Comparison of ENCODE assay signal across 8 cellular contexts in the genomic region with DNA sequence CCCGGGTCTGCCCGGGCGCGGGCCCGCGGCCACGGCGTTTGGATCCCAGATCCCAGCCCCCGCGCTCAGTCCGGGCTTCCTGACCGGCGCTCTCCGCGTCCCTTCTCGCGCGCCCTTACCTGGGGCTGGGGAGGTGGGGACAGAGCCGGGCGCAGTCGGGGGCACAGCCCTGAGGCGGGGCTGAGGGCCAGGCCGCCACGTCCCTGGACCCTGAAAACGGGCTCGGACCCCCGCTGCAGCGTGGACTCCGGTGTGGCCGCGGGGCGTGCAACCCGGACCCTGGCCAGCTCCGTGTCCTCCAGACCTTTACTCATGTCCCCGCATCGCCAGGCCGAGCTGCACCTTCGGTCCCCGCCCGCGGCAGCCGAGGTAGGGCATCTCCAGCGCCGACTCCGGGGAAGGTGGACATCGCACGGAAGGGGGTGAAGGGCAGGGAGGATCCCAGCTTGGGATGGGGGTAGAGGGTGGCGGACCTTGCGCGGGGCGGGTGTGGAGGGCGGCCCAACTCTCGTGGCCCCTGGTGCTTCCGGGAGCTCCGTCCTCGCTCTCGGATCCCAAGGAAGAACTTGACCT. TPM values are rescaled to one million over a fixed set of nuclear protein-coding genes. Genes with fewer than 3 reads are reported as not detected.
A peak's percentile ranks its signal among the peaks of the same experiment; 100 is the strongest.
DNase-seq lines count a peak whose midpoint lies in the region; TF ChIP-seq lines count a peak whose summit lies in the region.

No MANE protein-coding gene starts in this region.

- H3K36me3 ChIP-seq in brain microvascular endothelial cell (replicated peaks) = peaks cover 13% of the 10 kb centered on the region
- H3K36me3 ChIP-seq in liver (ENCODE audit: control insufficient read depth in 4 of 4, insufficient read depth in 3 of 4, low read depth in 1 of 4, low read length in 3 of 4) = no peaks in the 10 kb centered on the region
- H3K36me3 ChIP-seq in tibial nerve = peaks cover 0 to 23% (median 0%) of the 10 kb centered on the region in 3 donors

- no peak for TF ChIP-seq EP300 in tibial nerve (IDR thresholded peaks at IDR 0.05)

- CTCF ChIA-PET in activated CD4-positive, alpha-beta T cell treated with anti-CD3 and anti-CD28 coated beads, Interleukin-2, amount 10 ng/mL, durations not matched to agents 7 days and 5 days (lab: Charles Lee) = interaction anchor here (0.6 to 1.5 kb wide), 3 partner anchors 9 to 40 kb away, joined by 3 to 4 read pairs (median 3); a partner anchor contains a TSS

- no peak for TF ChIP-seq RAD21 in liver (IDR thresholded peaks at IDR 0.05)

- peak overlapping the region; percentile 34 for H3K4me3 Mint-ChIP-seq in activated CD4-positive, alpha-beta T cell treated with anti-CD3 and anti-CD28 coated beads, Interleukin-2, amount 10 ng/mL, durations not matched to agents 7 days and 5 days

- no peaks in the 10 kb centered on the region for H3K9me3 ChIP-seq in liver (ENCODE audit: control insufficient read depth in 4 of 4, low read length in 3 of 4)
- H3K9me3 ChIP-seq in tibial nerve = no peaks in the 10 kb centered on the region

- peak; percentile 7 for TF ChIP-seq CTCF in brain microvascular endothelial cell (IDR thresholded peaks at IDR 0.05; ENCODE audit: low read depth, low read length, missing control alignments)
- no peak for TF ChIP-seq CTCF in liver (IDR thresholded peaks at IDR 0.05; ENCODE audit: low read depth, low read length, missing input control)
- no peak for TF ChIP-seq CTCF in tibial nerve (IDR thresholded peaks at IDR 0.05)

- WGBS in liver = 1% methylated on average over 57 of the region's 57 CpGs
- 1 to 2% methylated on average over 24 to 50 of the region's 57 CpGs for WGBS in tibial nerve, 2 donors

- peaks cover 31% of the 10 kb centered on the region for H3K27me3 Mint-ChIP-seq in activated CD4-positive, alpha-beta T cell treated with anti-CD3 and anti-CD28 coated beads, Interleukin-2, amount 10 ng/mL, durations not matched to agents 7 days and 5 days

- H3K4me1 ChIP-seq in liver (ENCODE audit: control insufficient read depth in 4 of 4, insufficient read depth in 4 of 4, low read length in 3 of 4) (peaks cover 11 to 47% (median 31%) of the 10 kb centered on the region in 4 donors), tibial nerve (peaks cover 0 to 33% (median 17%) of the 10 kb centered on the region in 4 donors)

- H3K27me3 ChIP-seq in brain microvascular endothelial cell (replicated peaks) = no peaks in the 10 kb centered on the region
- no peaks in the 10 kb centered on the region for H3K27me3 ChIP-seq in liver (ENCODE audit: control insufficient read depth in 4 of 4, insufficient read depth in 4 of 4, low read length in 3 of 4)
- H3K27me3 ChIP-seq in tibial nerve = no peaks in the 10 kb centered on the region

- no peak overlapping the region for H3K9ac ChIP-seq in liver (ENCODE audit: low read depth in 1 of 2, low read length in 2 of 2)

- peaks cover 10% of the 10 kb centered on the region for H3K4me1 Mint-ChIP-seq in activated CD4-positive, alpha-beta T cell treated with anti-CD3 and anti-CD28 coated beads, Interleukin-2, amount 10 ng/mL, durations not matched to agents 7 days and 5 days

- no peak overlapping the region for H3K27ac Mint-ChIP-seq in activated CD4-positive, alpha-beta T cell treated with anti-CD3 and anti-CD28 coated beads, Interleukin-2, amount 10 ng/mL, durations not matched to agents 7 days and 5 days

- DNase-seq in activated CD4-positive, alpha-beta T cell treated with anti-CD3 and anti-CD28 coated beads, Interleukin-2, amount 10 ng/mL, durations not matched to agents 7 days and 5 days = no peak
- DNase-seq in activated CD4-positive, alpha-beta T cell treated with anti-CD3 and anti-CD28 coated beads, Interleukin-2, amount 50 U/mL, for 4 hours = no peak
- DNase-seq in brain microvascular endothelial cell (no peak), tibial nerve (ENCODE audit: low spot score in 2 of 2) (no peak), DMS114 treated with DMSO at 0.1 percent for 48 hours (lab: John Stamatoyannopoulos, UW; ENCODE audit: unreplicated experiment) (no peak), SK-N-DZ (ENCODE audit: low spot score) (no peak), LoVo (ENCODE audit: low spot score) (no peak)

- in situ Hi-C loops in brain microvascular endothelial cell (cut with HindIII; ENCODE audit: low pct_ligation_motif_present, low sequenced_read_pairs) = no loop called here

- no peaks in the 10 kb centered on the region for H3K9me3 Mint-ChIP-seq in activated CD4-positive, alpha-beta T cell treated with anti-CD3 and anti-CD28 coated beads, Interleukin-2, amount 10 ng/mL, durations not matched to agents 7 days and 5 days

- H3K4me3 ChIP-seq in brain microvascular endothelial cell (ENCODE audit: low read depth, low read length) (peak overlapping the region; percentile 68), liver (ENCODE audit: low read depth in 1 of 3, low read length in 3 of 3) (peak overlapping the region; percentile 40 to 61 (median 41)), tibial nerve (peak overlapping the region; percentile 39 to 72 (median 64))

- no peak overlapping the region for H3K27ac ChIP-seq in brain microvascular endothelial cell
- no peak overlapping the region for H3K27ac ChIP-seq in liver (ENCODE audit: low read depth in 1 of 2, low read length in 2 of 2)
- H3K27ac ChIP-seq in tibial nerve = peak overlapping the region in 2 of 4 donors; percentile 60 to 88

- POLR2A ChIA-PET in activated CD4-positive, alpha-beta T cell treated with anti-CD3 and anti-CD28 coated beads, Interleukin-2, amount 10 ng/mL, durations not matched to agents 7 days and 5 days (lab: Charles Lee) = interaction anchor here (0.6 kb wide), 1 partner anchor 83 kb away, joined by 5 read pairs; no protein-coding TSS in a partner anchor

- H3K36me3 Mint-ChIP-seq in activated CD4-positive, alpha-beta T cell treated with anti-CD3 and anti-CD28 coated beads, Interleukin-2, amount 10 ng/mL, durations not matched to agents 7 days and 5 days (ENCODE audit: low read depth) = peaks cover 17% of the 10 kb centered on the region

- TF ChIP-seq POLR2A in tibial nerve (IDR thresholded peaks at IDR 0.05) = no peak

TF ChIP-seq in liver, 16 proteins besides CTCF, POLR2A, EP300 and RAD21 (continues in another document):
- TF ChIP-seq HNF4G (IDR thresholded peaks at IDR 0.05) (no peak), FOXA2 (IDR thresholded peaks at IDR 0.05) (no peak), RXRA (IDR thresholded peaks at IDR 0.05) (no peak), HNF4A (conservative IDR thresholded peaks at IDR 0.05) (no peak)
- TF ChIP-seq, protein P1, sequence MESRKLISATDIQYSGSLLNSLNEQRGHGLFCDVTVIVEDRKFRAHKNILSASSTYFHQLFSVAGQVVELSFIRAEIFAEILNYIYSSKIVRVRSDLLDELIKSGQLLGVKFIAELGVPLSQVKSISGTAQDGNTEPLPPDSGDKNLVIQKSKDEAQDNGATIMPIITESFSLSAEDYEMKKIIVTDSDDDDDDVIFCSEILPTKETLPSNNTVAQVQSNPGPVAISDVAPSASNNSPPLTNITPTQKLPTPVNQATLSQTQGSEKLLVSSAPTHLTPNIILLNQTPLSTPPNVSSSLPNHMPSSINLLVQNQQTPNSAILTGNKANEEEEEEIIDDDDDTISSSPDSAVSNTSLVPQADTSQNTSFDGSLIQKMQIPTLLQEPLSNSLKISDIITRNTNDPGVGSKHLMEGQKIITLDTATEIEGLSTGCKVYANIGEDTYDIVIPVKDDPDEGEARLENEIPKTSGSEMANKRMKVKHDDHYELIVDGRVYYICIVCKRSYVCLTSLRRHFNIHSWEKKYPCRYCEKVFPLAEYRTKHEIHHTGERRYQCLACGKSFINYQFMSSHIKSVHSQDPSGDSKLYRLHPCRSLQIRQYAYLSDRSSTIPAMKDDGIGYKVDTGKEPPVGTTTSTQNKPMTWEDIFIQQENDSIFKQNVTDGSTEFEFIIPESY (IDR thresholded peaks at IDR 0.05) = no peak

RNA-seq across cellular contexts. Expression of a gene that starts 9.9 kb away (rescaled TPM):
- under 1 TPM in 1 of 2 experiments, not detected in 1; 0.25 TPM for total RNA-seq in activated CD4-positive, alpha-beta T cell treated with anti-CD3 and anti-CD28 coated beads, Interleukin-2, amount 10 ng/mL, durations not matched to agents 7 days and 5 days
- total RNA-seq in liver (under 1 TPM; 0.51 to 0.75 TPM), tibial nerve (1 to 10 TPM in 3 of 4 donors, under 1 TPM in 1; 0.59 to 3.1 (median 1.8) TPM)
- 1 to 10 TPM in 1 of 2 donors, under 1 TPM in 1; 0.38 to 1.1 TPM for polyA plus RNA-seq in liver
- polyA plus RNA-seq in SK-N-DZ (2014; cell fraction: cytosol; rRNA removed) = 3.3 and 5.0 TPM in 2 replicates
- 18.1 and 21.1 TPM in 2 replicates for polyA plus RNA-seq in SK-N-DZ (2014; cell fraction: nucleus; rRNA removed)

RNA-seq across cellular contexts. Expression of a gene that starts 24.9 kb away (rescaled TPM):
- 10 to 100 TPM; 62.0 to 66.4 TPM for total RNA-seq in activated CD4-positive, alpha-beta T cell treated with anti-CD3 and anti-CD28 coated beads, Interleukin-2, amount 10 ng/mL, durations not matched to agents 7 days and 5 days
- total RNA-seq in liver = 10 to 100 TPM; 11.1 to 32.5 TPM
- 10 to 100 TPM in 1 of 2 donors, 1 to 10 TPM in 1; 7.9 to 15.3 TPM for polyA plus RNA-seq in liver
- 100 to 1,000 TPM in 1 of 4 donors, 10 to 100 TPM in 3; 59.8 to 127 (median 66.5) TPM for total RNA-seq in tibial nerve
- 27.2 and 32.2 TPM in 2 replicates for polyA plus RNA-seq in SK-N-DZ (2014; cell fraction: cytosol; rRNA removed)
- polyA plus RNA-seq in SK-N-DZ (2014; cell fraction: nucleus; rRNA removed) = 300 and 350 TPM in 2 replicates

RNA-seq across cellular contexts. Expression of a gene that starts 40.0 kb away (rescaled TPM):
- total RNA-seq in activated CD4-positive, alpha-beta T cell treated with anti-CD3 and anti-CD28 coated beads, Interleukin-2, amount 10 ng/mL, durations not matched to agents 7 days and 5 days = 10 to 100 TPM; 82.2 to 87.2 TPM
- total RNA-seq in liver (10 to 100 TPM; 30.0 to 45.5 TPM), tibial nerve (10 to 100 TPM; 44.7 to 59.0 (median 51.5) TPM)
- polyA plus RNA-seq in liver = 10 to 100 TPM; 12.0 to 15.2 TPM
- 72.7 and 81.3 TPM in 2 replicates for polyA plus RNA-seq in SK-N-DZ (2014; cell fraction: cytosol; rRNA removed)
- polyA plus RNA-seq in SK-N-DZ (2014; cell fraction: nucleus; rRNA removed) = 33.4 and 40.2 TPM in 2 replicates

RNA-seq across cellular contexts. Expression of a gene that starts 44.7 kb away (rescaled TPM):
- total RNA-seq in activated CD4-positive, alpha-beta T cell treated with anti-CD3 and anti-CD28 coated beads, Interleukin-2, amount 10 ng/mL, durations not matched to agents 7 days and 5 days = 10 to 100 TPM; 29.1 to 29.8 TPM
- total RNA-seq in liver (10 to 100 TPM; 10.4 to 18.3 TPM), tibial nerve (10 to 100 TPM; 46.9 to 71.8 (median 49.3) TPM)
- 10 to 100 TPM; 20.6 to 21.9 TPM for polyA plus RNA-seq in liver
- 45.0 and 48.4 TPM in 2 replicates for polyA plus RNA-seq in SK-N-DZ (2014; cell fraction: cytosol; rRNA removed)
- polyA plus RNA-seq in SK-N-DZ (2014; cell fraction: nucleus; rRNA removed) = 81.3 and 92.9 TPM in 2 replicates

RNA-seq across cellular contexts. Expression of a gene that starts 57.8 kb away (rescaled TPM):
- under 1 TPM; 0.27 TPM for total RNA-seq in activated CD4-positive, alpha-beta T cell treated with anti-CD3 and anti-CD28 coated beads, Interleukin-2, amount 10 ng/mL, durations not matched to agents 7 days and 5 days
- total RNA-seq in liver (under 1 TPM; 0.05 to 0.59 TPM), tibial nerve (1 to 10 TPM in 1 of 4 donors, under 1 TPM in 3; 0.63 to 3.3 (median 0.78) TPM)
- polyA plus RNA-seq in liver = under 1 TPM; 0.18 to 0.48 TPM
- 0.71 and 0.73 TPM in 2 replicates for polyA plus RNA-seq in SK-N-DZ (2014; cell fraction: cytosol; rRNA removed)
- polyA plus RNA-seq in SK-N-DZ (2014; cell fraction: nucleus; rRNA removed) = 5.6 and 7.9 TPM in 2 replicates
